In genomic region chr9:82491604-82492003, GRCh38 we compare ENCODE assay signal across 20 cellular contexts.
"Had no signal": no experiment of that assay in that cellular context is flagged by ENCODE, and none has a peak within 500 bp of the region (broad histone marks: within the 10 kb centered on the region; RNA-seq: fewer than 3 reads in every experiment).

No MANE protein-coding gene starts in this region.

- H3K27ac ChIP-seq: SJSA1, SK-N-MC had no signal

- H3K4me3 ChIP-seq: SJSA1, SK-N-MC had no signal

- H3K36me3 ChIP-seq: SJSA1 had no signal

- H3K9me3 ChIP-seq: SJSA1 had no signal

- H3K27me3 ChIP-seq: SJSA1 had no signal

- DNase-seq: Karpas-422, KG1, MM.1S, NCI-H1092 treated with DMSO at 0.1 percent for 48 hours, NCI-H1436, NCI-H187, NCI-H2029, NCI-H2081 treated with DMSO at 0.1 percent for 48 hours, NCI-H2171, NCI-H226, NCI-H446, NCI-H510A, NCI-H524 treated with DMSO at 0.1 percent for 48 hours, NCI-H69, NCI-H774, Right ventricle myocardium superior, RPMI8226, SIG-M5 had no signal
